Comparison of ENCODE assay signal across 12 cellular contexts in genomic region chr6:139433647-139434419, GRCh38. TPM values are rescaled to one million over a fixed set of nuclear protein-coding genes. Genes with fewer than 3 reads are reported as not detected.
A peak's percentile ranks its signal among the peaks of the same experiment; 100 is the strongest.
DNase-seq lines count a peak whose midpoint lies in the region; ATAC-seq and TF ChIP-seq lines count a peak whose summit lies in the region.
"Had no signal": no experiment of that assay in that cellular context is flagged by ENCODE, and none has a peak within 500 bp of the region (broad histone marks: within the 10 kb centered on the region; RNA-seq: fewer than 3 reads in every experiment).

No MANE protein-coding gene starts in this region.

- H2BK120ac ChIP-seq in IMR-90 (ENCODE audit: low read depth, low read length), result no peak overlapping the region

- CTCF ChIA-PET in IMR-90 (lab: Yijun Ruan, JAX), result no interaction called here

- H3K14ac ChIP-seq in IMR-90 (replicated peaks; ENCODE audit: low read depth, low read length), result no peak overlapping the region

- H3K79me2 ChIP-seq in parathyroid adenoma, result peaks cover 5% of the 10 kb centered on the region

- H2AFZ ChIP-seq in IMR-90 (replicated peaks; ENCODE audit: low read length, poor library complexity) (peak overlapping the region; percentile 11), parathyroid adenoma (no peak overlapping the region)

- dilution Hi-C loops in IMR-90 (cut with HindIII; ENCODE audit: low sequenced_read_pairs, unreplicated experiment), result no loop called here

- TF ChIP-seq CTCF in IMR-90 (conservative IDR thresholded peaks at IDR 0.05; ENCODE audit: low read depth, low read length) (no peak), RWPE2 (IDR thresholded peaks at IDR 0.05; ENCODE audit: poor library complexity, severe bottlenecking) (no peak), fibroblast of mammary gland (conservative IDR thresholded peaks at IDR 0.05; ENCODE audit: control insufficient read depth, insufficient read depth, low read depth, low read length) (no peak), parathyroid adenoma (IDR thresholded peaks at IDR 0.05) (no peak), body of pancreas (IDR thresholded peaks at IDR 0.05) (no peak)

- no peak overlapping the region for H2AK9ac ChIP-seq in IMR-90 (replicated peaks; ENCODE audit: low read depth, low read length, poor library complexity)

- H4K91ac ChIP-seq in IMR-90 (ENCODE audit: insufficient read depth, low read depth, low read length), result no peak overlapping the region

- H3K9me1 ChIP-seq in IMR-90 (ENCODE audit: insufficient read depth, low read length), result no peaks in the 10 kb centered on the region

- H3K27me3 ChIP-seq in IMR-90 (ENCODE audit: control insufficient read depth, insufficient read depth, low read length) (no peaks in the 10 kb centered on the region), RWPE2 (ENCODE audit: insufficient read depth, poor library complexity, severe bottlenecking) (no peaks in the 10 kb centered on the region), parathyroid adenoma (ENCODE audit: control insufficient read depth, insufficient read depth, low read length) (no peaks in the 10 kb centered on the region), body of pancreas (no peaks in the 10 kb centered on the region)

- H4K5ac ChIP-seq in IMR-90 (ENCODE audit: low read depth, low read length), result no peak overlapping the region

- H3K9ac ChIP-seq in IMR-90 (ENCODE audit: low read depth, low read length) (no peak overlapping the region), parathyroid adenoma (no peak overlapping the region)

- BruUV-seq in IMR-90 (replicated peaks; lab: Mats Ljungman, UMichigan), result no TSS peak

- H3K79me1 ChIP-seq in IMR-90 (ENCODE audit: low read depth in 1 of 2, low read length in 2 of 2), result no peaks in the 10 kb centered on the region

- no peak overlapping the region for H2BK5ac ChIP-seq in IMR-90 (ENCODE audit: low read depth, low read length, poor library complexity, severe bottlenecking)

- ATAC-seq in IMR-90 (ENCODE audit: low read depth) (peak; percentile 93), RWPE2 (ENCODE audit: low read depth) (peak; percentile 71), body of pancreas (no peak)
- ATAC-seq: psoas muscle had no signal

- 0 out of 2 replicates have a peak overlapping the region, but pooled peaks have one; percentile 5 for H2BK20ac ChIP-seq in IMR-90 (ENCODE audit: low read depth, low read length)

- H3K9me3 ChIP-seq in IMR-90 (ENCODE audit: control insufficient read depth, insufficient read depth, low read length), result no peaks in the 10 kb centered on the region; the same call in 1 of the 2 replicates
- no peaks in the 10 kb centered on the region for H3K9me3 ChIP-seq in RWPE2 (ENCODE audit: severe bottlenecking)
- H3K9me3 ChIP-seq in parathyroid adenoma (ENCODE audit: control insufficient read depth, low read length), result no peaks in the 10 kb centered on the region
- H3K9me3 ChIP-seq in body of pancreas, result no peaks in the 10 kb centered on the region
- H3K9me3 ChIP-seq: psoas muscle had no signal

- POLR2A ChIA-PET in IMR-90 (lab: Charles Lee; ENCODE audit: unreplicated experiment), result interaction anchor here (0.6 kb wide), 1 partner anchor 420 kb away, joined by 3 read pairs; no protein-coding TSS in a partner anchor

- H3K4me2 ChIP-seq in IMR-90 (ENCODE audit: low read depth, low read length) (no peak overlapping the region), parathyroid adenoma (ENCODE audit: low read length) (no peak overlapping the region)

- H3K4me3 ChIP-seq in IMR-90 (ENCODE audit: insufficient read depth, low read depth, low read length) (no peak overlapping the region), RWPE2 (ENCODE audit: severe bottlenecking) (no peak overlapping the region), fibroblast of mammary gland (ENCODE audit: control insufficient read depth, low read depth, low read length) (no peak overlapping the region), parathyroid adenoma (ENCODE audit: low read depth, low read length) (no peak overlapping the region), body of pancreas (no peak overlapping the region)
- H3K4me3 ChIP-seq: left ventricle myocardium inferior, psoas muscle had no signal

- peak overlapping the region in 1 of 2 experiments; percentile 37; a peak in 1 of 4 replicates for H4K8ac ChIP-seq in IMR-90 (ENCODE audit: low read depth in 2 of 2, low read length in 2 of 2)

- DNase-seq in IMR-90 (peak; percentile 73), RWPE2 (ENCODE audit: low spot score) (no peak), fibroblast of mammary gland (ENCODE audit: low read depth) (peak; percentile 50), head of caudate nucleus (no peak), body of pancreas (no peak)
- DNase-seq in stimulated activated CD8-positive, alpha-beta memory T cell treated with anti-CD3 and anti-CD28 coated beads, Interleukin-4, amount 100 ng/mL, for 48 hours, result no peak
- DNase-seq in stimulated activated CD4-positive, alpha-beta T cell treated with anti-CD3 and anti-CD28 coated beads, Interleukin-2, amount 100 ng/mL, for 24 hours, result no peak
- DNase-seq: DND-41, left ventricle myocardium inferior, NCI-H526 treated with DMSO at 0.1 percent for 48 hours, psoas muscle had no signal

- H3K27ac ChIP-seq in IMR-90 (ENCODE audit: insufficient read depth, low read length) (no peak overlapping the region), RWPE2 (ENCODE audit: poor library complexity, severe bottlenecking) (peak overlapping the region; percentile 10), parathyroid adenoma (peak overlapping the region; percentile 6), body of pancreas (no peak overlapping the region)
- H3K27ac ChIP-seq: left ventricle myocardium inferior, psoas muscle had no signal

- TF ChIP-seq POLR2A in IMR-90 (IDR thresholded peaks at IDR 0.05; ENCODE audit: low read depth, low read length), result no peak
- TF ChIP-seq POLR2A in body of pancreas (IDR thresholded peaks at IDR 0.05), result no peak

- H3K18ac ChIP-seq in IMR-90 (ENCODE audit: low read depth, low read length), result no peak overlapping the region

- intact Hi-C loops in IMR-90 (cut with micrococcal nuclease), result no loop called here
- intact Hi-C loops in head of caudate nucleus (cut with DNase I), result no loop called here
- intact Hi-C loops in body of pancreas (cut with DNase I), result no loop called here

- H2BK15ac ChIP-seq in IMR-90 (ENCODE audit: low read depth, low read length), result no peak overlapping the region

- H2AK5ac ChIP-seq in IMR-90 (ENCODE audit: low read depth, low read length), result no peak overlapping the region; the same call in 1 of the 2 replicates

- no peak for TF ChIP-seq RAD21 in IMR-90 (IDR thresholded peaks at IDR 0.05; ENCODE audit: low read length)

- no peak overlapping the region for H3K56ac ChIP-seq in IMR-90 (ENCODE audit: extremely low read depth, insufficient read depth, low read length)

- peaks cover 2% of the 10 kb centered on the region; the same call in 1 of the 2 replicates for H3K4me1 ChIP-seq in IMR-90 (ENCODE audit: control insufficient read depth, insufficient read depth, low read length)
- H3K4me1 ChIP-seq in RWPE2 (ENCODE audit: insufficient read depth, poor library complexity, severe bottlenecking), result peaks cover 21% of the 10 kb centered on the region
- H3K4me1 ChIP-seq in parathyroid adenoma, result peaks cover 22% of the 10 kb centered on the region
- H3K4me1 ChIP-seq in body of pancreas, result peaks cover 9% of the 10 kb centered on the region
- H3K4me1 ChIP-seq: left ventricle myocardium inferior, psoas muscle had no signal

- H3K36me3 ChIP-seq in IMR-90 (ENCODE audit: control insufficient read depth, insufficient read depth, low read length), result no peaks in the 10 kb centered on the region
- H3K36me3 ChIP-seq in RWPE2 (ENCODE audit: low read depth), result no peaks in the 10 kb centered on the region
- no peaks in the 10 kb centered on the region for H3K36me3 ChIP-seq in parathyroid adenoma (ENCODE audit: control insufficient read depth, insufficient read depth, low read length)
- no peaks in the 10 kb centered on the region for H3K36me3 ChIP-seq in body of pancreas (replicated peaks in 1 of 2; ENCODE audit: insufficient read depth in 1 of 2, low read depth in 2 of 2)
- H3K36me3 ChIP-seq: left ventricle myocardium inferior had no signal

- WGBS in IMR-90 (ENCODE audit: extremely low coverage in 2 of 2, insufficient read length in 1 of 2), 2 experiments, result no CpG with 5 or more reads among the region's 2 CpGs
- WGBS in body of pancreas, 2 donors, result 21 to 43% methylated on average over 2 of the region's 2 CpGs

- H3K23ac ChIP-seq in IMR-90 (ENCODE audit: low read depth, low read length), result peak overlapping the region; percentile 52; the same call in 1 of the 2 replicates

- in situ Hi-C loops in IMR-90 (cut with MboI; ENCODE audit: low sequenced_read_pairs), result no loop called here

- no peak overlapping the region for H3K4ac ChIP-seq in IMR-90 (ENCODE audit: low read depth, low read length)

- H4K20me1 ChIP-seq in IMR-90 (ENCODE audit: insufficient read depth, low read length), result no peaks in the 10 kb centered on the region

TF ChIP-seq in IMR-90, 13 proteins besides CTCF, POLR2A, EP300 and RAD21 (continues in another document):
- TF ChIP-seq USF2 (IDR thresholded peaks at IDR 0.05; ENCODE audit: low read depth, low read length) (no peak), SMC3 (IDR thresholded peaks at IDR 0.05; ENCODE audit: low read depth, low read length) (no peak), MAFK (IDR thresholded peaks at IDR 0.05; ENCODE audit: low read depth, low read length) (no peak), ELK1 (IDR thresholded peaks at IDR 0.05; ENCODE audit: borderline replicate concordance, low read depth, low read length) (no peak), CHD1 (IDR thresholded peaks at IDR 0.05; ENCODE audit: low read depth, low read length) (no peak), BHLHE40 (IDR thresholded peaks at IDR 0.05; ENCODE audit: low read depth, low read length) (no peak)

RNA-seq across cellular contexts. Expression of gene CITED2, which starts 59.4 kb away (rescaled TPM):
- total RNA-seq in IMR-90 (2012; rRNA removed) (163 and 266 TPM in 2 replicates), body of pancreas (10 to 100 TPM; 64.1 to 82.1 TPM)
- 483 and 714 TPM in 2 replicates for polyA plus RNA-seq in IMR-90 (2012; rRNA removed)
- polyA plus RNA-seq in IMR-90 (2012; cell fraction: cytosol; rRNA removed), result 132 and 474 TPM in 2 replicates
- 416 and 734 TPM in 2 replicates for polyA plus RNA-seq in IMR-90 (2012; cell fraction: nucleus; rRNA removed; ENCODE audit: low replicate concordance)

Comparison
In these comparisons a context has a peak if more than half of its experiments do, and no peak if none do; other contexts are left out.
1. DNase-seq: peak in IMR-90 (single experiment) and fibroblast of mammary gland (single experiment); none in RWPE2 (single experiment), head of caudate nucleus (0 of 42), stimulated activated CD8-positive, alpha-beta memory T cell treated with anti-CD3 and anti-CD28 coated beads, Interleukin-4, amount 100 ng/mL, for 48 hours (single experiment), body of pancreas (0 of 4) and stimulated activated CD4-positive, alpha-beta T cell treated with anti-CD3 and anti-CD28 coated beads, Interleukin-2, amount 100 ng/mL, for 24 hours (0 of 2).
2. H3K27ac ChIP-seq: peak in RWPE2 (single experiment) and parathyroid adenoma (single experiment); none in IMR-90 (single experiment) and body of pancreas (0 of 4).